1 cellular context compared by ENCODE assay signal in genomic region chr7:22662031-22662430, GRCh38.
TF ChIP-seq lines count a peak whose summit lies in the region.

No MANE protein-coding gene starts in this region.

TF ChIP-seq in H1, 55 proteins besides CTCF, POLR2A, EP300 and RAD21 (continued from another document):
- TF ChIP-seq NANOG (IDR thresholded peaks at IDR 0.05; ENCODE audit: insufficient read depth, low read depth, low read length, poor library complexity, severe bottlenecking) (no peak), RNF2 (IDR thresholded peaks at IDR 0.05; ENCODE audit: borderline replicate concordance, low read depth, low read length, missing control alignments, poor library complexity, severe bottlenecking) (no peak), CTBP2 (IDR thresholded peaks at IDR 0.05; ENCODE audit: borderline replicate concordance, insufficient read depth, insufficient read length, low read length) (no peak)
